25 cellular contexts compared by ENCODE assay signal in the genomic region with DNA sequence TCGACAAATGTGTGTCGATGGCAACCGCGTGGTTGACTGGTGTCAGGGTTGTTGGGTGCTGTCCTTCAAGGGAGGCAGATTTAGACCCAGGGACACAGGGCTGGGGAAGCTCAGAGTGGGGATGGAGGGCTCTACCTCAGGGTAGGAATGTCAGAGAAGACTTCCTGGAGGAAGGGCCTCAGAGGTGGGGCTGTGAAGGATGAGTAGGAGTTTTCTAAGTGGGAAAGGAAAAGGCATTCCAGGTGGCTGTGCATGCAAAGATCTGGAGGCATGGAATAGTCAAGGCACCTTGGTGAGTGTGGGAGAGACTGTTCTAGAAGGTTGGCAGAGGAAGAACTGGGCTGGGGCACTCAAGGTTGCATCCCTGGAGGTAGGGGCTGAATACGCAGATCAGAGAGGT. TPM values are rescaled to one million over a fixed set of nuclear protein-coding genes. Genes with fewer than 3 reads are reported as not detected.
"Had no signal": no experiment of that assay in that cellular context is flagged by ENCODE, and none has a peak within 500 bp of the region (broad histone marks: within the 10 kb centered on the region; RNA-seq: fewer than 3 reads in every experiment).

No MANE protein-coding gene starts in this region.

- H3K4me3 Mint-ChIP-seq: activated B cell treated with CpG ODN at 0.5 μM for 24 hours; activated CD8-positive, alpha-beta memory T cell treated with anti-CD3 and anti-CD28 coated beads, Interleukin-2, amount 10 ng/mL, durations not matched to agents 7 days and 5 days; activated CD8-positive, alpha-beta T cell treated with anti-CD3 and anti-CD28 coated beads for 36 hours; activated T-helper 17 cell treated with anti-CD3 and anti-CD28 coated beads, Interleukin-2, amount 50 U/mL, for 72 hours; mesothelial cell of epicardium; natural killer cell treated with Interleukin-12 subunit alpha and Interleukin-12 subunit beta and Interleukin-15 and Interleukin-18, amount 100 ng/mL, for 72 hours; T-helper 1 cell treated with Interleukin-12 subunit alpha and Interleukin-12 subunit beta and Interleukin-4 antibody, amounts not matched to agents 30 μg/mL and 1 μg/mL, for 36 hours had no signal

- H3K4me3 ChIP-seq: left ventricle myocardium inferior, right lobe of liver, thoracic aorta, upper lobe of left lung had no signal

- H3K27ac ChIP-seq: left ventricle myocardium inferior, right lobe of liver, thoracic aorta, upper lobe of left lung had no signal

- H3K36me3 ChIP-seq: left ventricle myocardium inferior, right lobe of liver, thoracic aorta, upper lobe of left lung had no signal

- H3K36me3 Mint-ChIP-seq: activated CD8-positive, alpha-beta memory T cell treated with anti-CD3 and anti-CD28 coated beads, Interleukin-2, amount 10 ng/mL, durations not matched to agents 7 days and 5 days; activated naive CD4-positive, alpha-beta T cell treated with anti-CD3 and anti-CD28 coated beads, Interleukin-2, amount 50 U/mL, for 72 hours; mesothelial cell of epicardium; natural killer cell treated with Interleukin-12 subunit alpha and Interleukin-12 subunit beta and Interleukin-15 and Interleukin-18, amount 100 ng/mL, for 72 hours; stimulated activated effector memory CD8-positive, alpha-beta T cell treated with anti-CD3 and anti-CD28 coated beads, Interleukin-12 subunit alpha, Interleukin-12 subunit beta, amount 100 ng/mL, for 72 hours had no signal

- H3K27ac Mint-ChIP-seq: activated B cell treated with CpG ODN at 0.5 μM for 24 hours; activated CD8-positive, alpha-beta memory T cell treated with anti-CD3 and anti-CD28 coated beads, Interleukin-2, amount 10 ng/mL, durations not matched to agents 7 days and 5 days; activated CD8-positive, alpha-beta T cell treated with anti-CD3 and anti-CD28 coated beads for 36 hours; activated naive CD4-positive, alpha-beta T cell treated with anti-CD3 and anti-CD28 coated beads, Interleukin-2, amount 50 U/mL, for 72 hours; activated T-helper 17 cell treated with anti-CD3 and anti-CD28 coated beads, Interleukin-2, amount 50 U/mL, for 72 hours; mesothelial cell of epicardium; natural killer cell treated with Interleukin-12 subunit alpha and Interleukin-12 subunit beta and Interleukin-15 and Interleukin-18, amount 100 ng/mL, for 72 hours; stimulated activated effector memory CD8-positive, alpha-beta T cell treated with anti-CD3 and anti-CD28 coated beads, Interleukin-12 subunit alpha, Interleukin-12 subunit beta, amount 100 ng/mL, for 72 hours; T-helper 1 cell treated with Interleukin-12 subunit alpha and Interleukin-12 subunit beta and Interleukin-4 antibody, amounts not matched to agents 30 μg/mL and 1 μg/mL, for 36 hours had no signal

- H3K27me3 ChIP-seq: right lobe of liver had no signal

- H3K9me3 Mint-ChIP-seq: activated B cell treated with CpG ODN at 0.5 μM for 24 hours; activated CD8-positive, alpha-beta T cell treated with anti-CD3 and anti-CD28 coated beads for 36 hours; activated naive CD4-positive, alpha-beta T cell treated with anti-CD3 and anti-CD28 coated beads, Interleukin-2, amount 50 U/mL, for 72 hours; activated T-helper 17 cell treated with anti-CD3 and anti-CD28 coated beads, Interleukin-2, amount 50 U/mL, for 72 hours; mesothelial cell of epicardium; natural killer cell treated with Interleukin-12 subunit alpha and Interleukin-12 subunit beta and Interleukin-15 and Interleukin-18, amount 100 ng/mL, for 72 hours; stimulated activated effector memory CD8-positive, alpha-beta T cell treated with anti-CD3 and anti-CD28 coated beads, Interleukin-12 subunit alpha, Interleukin-12 subunit beta, amount 100 ng/mL, for 72 hours; T-helper 1 cell treated with Interleukin-12 subunit alpha and Interleukin-12 subunit beta and Interleukin-4 antibody, amounts not matched to agents 30 μg/mL and 1 μg/mL, for 36 hours had no signal

- H3K9me3 ChIP-seq: left ventricle myocardium inferior, right lobe of liver, thoracic aorta, upper lobe of left lung had no signal

- DNase-seq: activated B cell treated with CpG ODN at 0.5 μM for 24 hours; activated CD4-positive, alpha-beta T cell treated with anti-CD3 and anti-CD28 coated beads for 4 hours; activated CD8-positive, alpha-beta memory T cell treated with anti-CD3 and anti-CD28 coated beads, Interleukin-2, amount 10 ng/mL, durations not matched to agents 7 days and 5 days; activated CD8-positive, alpha-beta T cell treated with anti-CD3 and anti-CD28 coated beads for 36 hours; central memory CD4-positive, alpha-beta T cell; dermis blood vessel endothelial cell; effector CD8-positive, alpha-beta T cell; head of caudate nucleus; hypothalamus; left ventricle myocardium inferior; nucleus accumbens; right lobe of liver; small intestine; stimulated activated CD4-positive, alpha-beta T cell treated with anti-CD3 and anti-CD28 coated beads, Interleukin-2, amount 100 ng/mL, for 24 hours; upper lobe of left lung had no signal

- ATAC-seq: activated CD8-positive, alpha-beta memory T cell treated with anti-CD3 and anti-CD28 coated beads, Interleukin-2, amount 10 ng/mL, durations not matched to agents 7 days and 5 days; activated CD8-positive, alpha-beta T cell treated with anti-CD3 and anti-CD28 coated beads for 36 hours; activated naive CD4-positive, alpha-beta T cell treated with anti-CD3 and anti-CD28 coated beads, Interleukin-2, amount 50 U/mL, for 72 hours; activated T-helper 17 cell treated with anti-CD3 and anti-CD28 coated beads, Interleukin-2, amount 50 U/mL, for 72 hours; esophagus mucosa; natural killer cell treated with Interleukin-12 subunit alpha and Interleukin-12 subunit beta and Interleukin-15 and Interleukin-18, amount 100 ng/mL, for 72 hours; right lobe of liver; stimulated activated effector memory CD8-positive, alpha-beta T cell treated with anti-CD3 and anti-CD28 coated beads, Interleukin-12 subunit alpha, Interleukin-12 subunit beta, amount 100 ng/mL, for 72 hours had no signal

RNA-seq across cellular contexts. Expression of a gene that starts 2.0 kb away (rescaled TPM):
- total RNA-seq: activated CD8-positive, alpha-beta memory T cell treated with anti-CD3 and anti-CD28 coated beads, Interleukin-2, amount 10 ng/mL, durations not matched to agents 7 days and 5 days; frontal cortex; natural killer cell treated with Interleukin-12 subunit alpha and Interleukin-12 subunit beta and Interleukin-15 and Interleukin-18, amount 100 ng/mL, for 72 hours; thoracic aorta had no signal

RNA-seq across cellular contexts. Expression of a gene that starts 32.6 kb away (rescaled TPM):
- total RNA-seq: activated B cell treated with CpG ODN at 0.5 μM for 24 hours; activated CD8-positive, alpha-beta memory T cell treated with anti-CD3 and anti-CD28 coated beads, Interleukin-2, amount 10 ng/mL, durations not matched to agents 7 days and 5 days; activated CD8-positive, alpha-beta T cell treated with anti-CD3 and anti-CD28 coated beads for 36 hours; activated T-helper 17 cell treated with anti-CD3 and anti-CD28 coated beads, Interleukin-2, amount 50 U/mL, for 72 hours; dermis blood vessel endothelial cell; frontal cortex; left ventricle myocardium inferior; lung microvascular endothelial cell; mesothelial cell of epicardium; natural killer cell treated with Interleukin-12 subunit alpha and Interleukin-12 subunit beta and Interleukin-15 and Interleukin-18, amount 100 ng/mL, for 72 hours; thoracic aorta had no signal

RNA-seq across cellular contexts. Expression of a gene that starts 44.3 kb away (rescaled TPM):
- total RNA-seq: activated B cell treated with CpG ODN at 0.5 μM for 24 hours; activated CD8-positive, alpha-beta memory T cell treated with anti-CD3 and anti-CD28 coated beads, Interleukin-2, amount 10 ng/mL, durations not matched to agents 7 days and 5 days; activated CD8-positive, alpha-beta T cell treated with anti-CD3 and anti-CD28 coated beads for 36 hours; dermis blood vessel endothelial cell; frontal cortex; left ventricle myocardium inferior; lung microvascular endothelial cell; natural killer cell treated with Interleukin-12 subunit alpha and Interleukin-12 subunit beta and Interleukin-15 and Interleukin-18, amount 100 ng/mL, for 72 hours; thoracic aorta had no signal
